Comparison of ENCODE assay signal across 11 cellular contexts in genomic region chr5:79829260-79829659, GRCh38.
DNase-seq lines count a peak whose midpoint lies in the region; ATAC-seq and TF ChIP-seq lines count a peak whose summit lies in the region.
"Had no signal": no experiment of that assay in that cellular context is flagged by ENCODE, and none has a peak within 500 bp of the region (broad histone marks: within the 10 kb centered on the region; RNA-seq: fewer than 3 reads in every experiment).

No MANE protein-coding gene starts in this region.

- no peak overlapping the region for H3K4me3 Mint-ChIP-seq in activated CD8-positive, alpha-beta T cell treated with anti-CD3 and anti-CD28 coated beads, Interleukin-2, amount 10 ng/mL, durations not matched to agents 7 days and 5 days
- no peak overlapping the region for H3K4me3 Mint-ChIP-seq in CD4-positive, alpha-beta memory T cell
- H3K4me3 Mint-ChIP-seq: activated naive CD4-positive, alpha-beta T cell treated with anti-CD3 and anti-CD28 coated beads, Interleukin-2, amount 50 U/mL, for 24 hours; T-helper 1 cell treated with Interleukin-12 subunit alpha and Interleukin-12 subunit beta and Interleukin-4 antibody, amounts not matched to agents 30 μg/mL and 1 μg/mL, for 36 hours had no signal

- H3K9me3 ChIP-seq in DND-41 (ENCODE audit: insufficient read depth, low read length, severe bottlenecking), result no peaks in the 10 kb centered on the region
- H3K9me3 ChIP-seq in CD4-positive, alpha-beta memory T cell (ENCODE audit: control insufficient read depth in 1 of 2, low read length in 2 of 2), result no peaks in the 10 kb centered on the region
- no peaks in the 10 kb centered on the region for H3K9me3 ChIP-seq in esophagus muscularis mucosa

- no peaks in the 10 kb centered on the region for H4K20me1 ChIP-seq in DND-41 (ENCODE audit: insufficient read depth, low read length)

- no peaks in the 10 kb centered on the region for H3K27me3 ChIP-seq in DND-41 (ENCODE audit: insufficient read depth, low read length, poor library complexity)
- no peaks in the 10 kb centered on the region for H3K27me3 ChIP-seq in CD4-positive, alpha-beta memory T cell (ENCODE audit: insufficient read depth, low read length)
- H3K27me3 ChIP-seq in esophagus muscularis mucosa, result peaks cover 0 to 6% (median 0%) of the 10 kb centered on the region in 4 donors

- intact Hi-C loops in CD4-positive, alpha-beta memory T cell (cut with micrococcal nuclease), result no loop called here
- intact Hi-C loops in esophagus muscularis mucosa (cut with DNase I), result no loop called here

- no peaks in the 10 kb centered on the region for H3K79me2 ChIP-seq in DND-41 (ENCODE audit: insufficient read depth, low read length)

- H3K4me3 ChIP-seq in DND-41 (ENCODE audit: low read depth in 1 of 2, low read length in 2 of 2), result no peak overlapping the region
- H3K4me3 ChIP-seq in CD4-positive, alpha-beta memory T cell (ENCODE audit: low read length in 2 of 2), result no peak overlapping the region
- no peak overlapping the region for H3K4me3 ChIP-seq in esophagus muscularis mucosa

- H3K27ac ChIP-seq in DND-41 (ENCODE audit: low read length), result no peak overlapping the region
- no peak overlapping the region for H3K27ac ChIP-seq in CD4-positive, alpha-beta memory T cell (ENCODE audit: low read depth, low read length)
- H3K27ac ChIP-seq in esophagus muscularis mucosa (replicated peaks in 1 of 4), result no peak overlapping the region

- POLR2A ChIA-PET in HEK293T (lab: Yijun Ruan, JAX), result no interaction called here
- POLR2A ChIA-PET in activated CD8-positive, alpha-beta T cell treated with anti-CD3 and anti-CD28 coated beads, Interleukin-2, amount 10 ng/mL, durations not matched to agents 7 days and 5 days (lab: Charles Lee), result no interaction called here
- POLR2A ChIA-PET in CD4-positive, alpha-beta memory T cell (lab: Charles Lee; ENCODE audit: partially characterized antibody), result no interaction called here

- H3K36me3 Mint-ChIP-seq in activated CD8-positive, alpha-beta T cell treated with anti-CD3 and anti-CD28 coated beads, Interleukin-2, amount 10 ng/mL, durations not matched to agents 7 days and 5 days (ENCODE audit: low read depth), result no peaks in the 10 kb centered on the region
- H3K36me3 Mint-ChIP-seq in CD4-positive, alpha-beta memory T cell, result no peaks in the 10 kb centered on the region

- CTCF ChIA-PET in HEK293T (lab: Yijun Ruan, JAX), result interaction anchor here (0.6 to 1.1 kb wide), 3 partner anchors 15 to 315 kb away, joined by 3 read pairs; partner anchors contain the start of gene HOMER1
- CTCF ChIA-PET in activated CD8-positive, alpha-beta T cell treated with anti-CD3 and anti-CD28 coated beads, Interleukin-2, amount 10 ng/mL, durations not matched to agents 7 days and 5 days (lab: Charles Lee), result interaction anchor here (0.7 to 1.0 kb wide), 2 partner anchors 12 to 125 kb away, joined by 4 to 6 read pairs; no protein-coding TSS in a partner anchor
- CTCF ChIA-PET in CD4-positive, alpha-beta memory T cell (lab: Charles Lee; ENCODE audit: partially characterized antibody), result interaction anchor here (0.8 kb wide), 1 partner anchor 29 kb away, joined by 3 read pairs; no protein-coding TSS in a partner anchor

- no peak for TF ChIP-seq POLR2A in esophagus muscularis mucosa (IDR thresholded peaks at IDR 0.05; ENCODE audit: low read depth)

- H3K27me3 Mint-ChIP-seq in activated CD8-positive, alpha-beta T cell treated with anti-CD3 and anti-CD28 coated beads, Interleukin-2, amount 10 ng/mL, durations not matched to agents 7 days and 5 days (ENCODE audit: low read depth), result peaks cover 10% of the 10 kb centered on the region
- peaks cover 7 to 12% of the 10 kb centered on the region in 2 donors for H3K27me3 Mint-ChIP-seq in CD4-positive, alpha-beta memory T cell
- H3K27me3 Mint-ChIP-seq: activated naive CD4-positive, alpha-beta T cell treated with anti-CD3 and anti-CD28 coated beads, Interleukin-2, amount 50 U/mL, for 24 hours had no signal

- no peak overlapping the region for H2AFZ ChIP-seq in DND-41 (ENCODE audit: low read depth, low read length)

- no peak overlapping the region for H3K27ac Mint-ChIP-seq in activated CD8-positive, alpha-beta T cell treated with anti-CD3 and anti-CD28 coated beads, Interleukin-2, amount 10 ng/mL, durations not matched to agents 7 days and 5 days
- H3K27ac Mint-ChIP-seq in CD4-positive, alpha-beta memory T cell, result no peak overlapping the region
- H3K27ac Mint-ChIP-seq: activated naive CD4-positive, alpha-beta T cell treated with anti-CD3 and anti-CD28 coated beads, Interleukin-2, amount 50 U/mL, for 24 hours; T-helper 1 cell treated with Interleukin-12 subunit alpha and Interleukin-12 subunit beta and Interleukin-4 antibody, amounts not matched to agents 30 μg/mL and 1 μg/mL, for 36 hours had no signal

- no peak overlapping the region for H3K4me2 ChIP-seq in DND-41 (ENCODE audit: insufficient read depth, low read length)

- no peaks in the 10 kb centered on the region for H3K36me3 ChIP-seq in DND-41 (ENCODE audit: insufficient read depth, low read length)
- no peaks in the 10 kb centered on the region for H3K36me3 ChIP-seq in CD4-positive, alpha-beta memory T cell (ENCODE audit: insufficient read depth, low read length)
- no peaks in the 10 kb centered on the region for H3K36me3 ChIP-seq in esophagus muscularis mucosa

- H3K9ac ChIP-seq in DND-41 (ENCODE audit: low read depth, low read length), result no peak overlapping the region

- peak; percentile 79 for ATAC-seq in DND-41 (ENCODE audit: insufficient read depth, low read depth)
- peak; percentile 36 for ATAC-seq in activated CD8-positive, alpha-beta T cell treated with anti-CD3 and anti-CD28 coated beads, Interleukin-2, amount 10 ng/mL, durations not matched to agents 7 days and 5 days
- ATAC-seq in left lobe of liver, result peak; percentile 45
- ATAC-seq in GM18519 (IDR thresholded peaks at IDR 0.05; ENCODE audit: low FRiP score, unreplicated experiment), result no peak
- ATAC-seq in GM19351 (IDR thresholded peaks at IDR 0.05; ENCODE audit: unreplicated experiment), result no peak

- H3K4me1 ChIP-seq in DND-41 (ENCODE audit: insufficient read depth, low read length) (no peaks in the 10 kb centered on the region), esophagus muscularis mucosa (peaks cover 0 to 6% (median 1%) of the 10 kb centered on the region in 4 donors)
- no peaks in the 10 kb centered on the region for H3K4me1 ChIP-seq in CD4-positive, alpha-beta memory T cell (ENCODE audit: insufficient read depth, low read length)

- no peaks in the 10 kb centered on the region for H3K9me3 Mint-ChIP-seq in activated CD8-positive, alpha-beta T cell treated with anti-CD3 and anti-CD28 coated beads, Interleukin-2, amount 10 ng/mL, durations not matched to agents 7 days and 5 days (ENCODE audit: insufficient read depth)
- H3K9me3 Mint-ChIP-seq in CD4-positive, alpha-beta memory T cell, result no peaks in the 10 kb centered on the region
- H3K9me3 Mint-ChIP-seq: activated naive CD4-positive, alpha-beta T cell treated with anti-CD3 and anti-CD28 coated beads, Interleukin-2, amount 50 U/mL, for 24 hours; T-helper 1 cell treated with Interleukin-12 subunit alpha and Interleukin-12 subunit beta and Interleukin-4 antibody, amounts not matched to agents 30 μg/mL and 1 μg/mL, for 36 hours had no signal

- no peak for TF ChIP-seq EP300 in esophagus muscularis mucosa (IDR thresholded peaks at IDR 0.05)

- 65% methylated on average over 8 of the region's 9 CpGs for WGBS in esophagus muscularis mucosa

- H3K4me1 Mint-ChIP-seq in activated CD8-positive, alpha-beta T cell treated with anti-CD3 and anti-CD28 coated beads, Interleukin-2, amount 10 ng/mL, durations not matched to agents 7 days and 5 days (ENCODE audit: low read depth), result no peaks in the 10 kb centered on the region
- H3K4me1 Mint-ChIP-seq in CD4-positive, alpha-beta memory T cell, result peaks cover 0 to 1% (median 0%) of the 10 kb centered on the region in 4 donors
- H3K4me1 Mint-ChIP-seq: activated naive CD4-positive, alpha-beta T cell treated with anti-CD3 and anti-CD28 coated beads, Interleukin-2, amount 50 U/mL, for 24 hours had no signal

- DNase-seq in DND-41, result peak; percentile 34
- peak; percentile 45 for DNase-seq in HEK293T (ENCODE audit: extremely low spot score)
- peak; percentile 29 for DNase-seq in activated CD8-positive, alpha-beta T cell treated with anti-CD3 and anti-CD28 coated beads, Interleukin-2, amount 10 ng/mL, durations not matched to agents 7 days and 5 days
- DNase-seq in left lobe of liver (ENCODE audit: low spot score), result no peak
- no peak for DNase-seq in CD4-positive, alpha-beta memory T cell
- no peak for DNase-seq in esophagus muscularis mucosa (ENCODE audit: extremely low spot score)
- DNase-seq: NCI-H2081 treated with DMSO at 0.1 percent for 48 hours had no signal

- TF ChIP-seq CTCF in DND-41 (IDR thresholded peaks at IDR 0.05; ENCODE audit: borderline replicate concordance, extremely low read depth, low read length, poor library complexity, severe bottlenecking) (peak; percentile 59), esophagus muscularis mucosa (IDR thresholded peaks at IDR 0.05) (no peak)

TF ChIP-seq in HEK293T, 16 proteins besides CTCF, POLR2A, EP300 and RAD21:
- TF ChIP-seq L3MBTL2 (conservative IDR thresholded peaks at IDR 0.05) (no peak), FOXK2 (IDR thresholded peaks at IDR 0.05) (no peak), ELF4 (IDR thresholded peaks at IDR 0.05) (no peak), TARDBP (IDR thresholded peaks at IDR 0.05) (no peak), CTBP1 (IDR thresholded peaks at IDR 0.05; ENCODE audit: borderline replicate concordance) (no peak), SP1 (IDR thresholded peaks at IDR 0.05) (no peak), BHLHE40 (IDR thresholded peaks at IDR 0.05; ENCODE audit: borderline replicate concordance) (no peak), ARNT (IDR thresholded peaks at IDR 0.05) (no peak), PKNOX1 (IDR thresholded peaks at IDR 0.05) (no peak), ZNF384 (IDR thresholded peaks at IDR 0.05) (no peak), SUZ12 (IDR thresholded peaks at IDR 0.05) (no peak), FOXA1 (IDR thresholded peaks at IDR 0.05) (no peak), LEF1 (IDR thresholded peaks at IDR 0.05; ENCODE audit: borderline replicate concordance) (no peak), HDGF (IDR thresholded peaks at IDR 0.05; ENCODE audit: borderline replicate concordance) (no peak), FOXM1 (IDR thresholded peaks at IDR 0.05; ENCODE audit: borderline replicate concordance) (no peak), NFRKB (IDR thresholded peaks at IDR 0.05) (no peak)

Comparison
In these comparisons a context has a peak if more than half of its experiments do, and no peak if none do; other contexts are left out.
1. ATAC-seq: peak in DND-41 (single experiment), activated CD8-positive, alpha-beta T cell treated with anti-CD3 and anti-CD28 coated beads, Interleukin-2, amount 10 ng/mL, durations not matched to agents 7 days and 5 days (single experiment) and left lobe of liver (single experiment); none in GM18519 (single experiment) and GM19351 (single experiment).
2. DNase-seq: peak in DND-41 (single experiment), HEK293T (single experiment) and activated CD8-positive, alpha-beta T cell treated with anti-CD3 and anti-CD28 coated beads, Interleukin-2, amount 10 ng/mL, durations not matched to agents 7 days and 5 days (single experiment); none in left lobe of liver (single experiment), CD4-positive, alpha-beta memory T cell (0 of 5) and esophagus muscularis mucosa (single experiment).